1 cellular context compared by ENCODE assay signal in genomic region chr17:81672954-81673353, GRCh38.
TF ChIP-seq lines count a peak whose summit lies in the region.

No MANE protein-coding gene starts in this region.

TF ChIP-seq in H1, 55 proteins besides CTCF, POLR2A, EP300 and RAD21:
- TF ChIP-seq SP4 (IDR thresholded peaks at IDR 0.05; ENCODE audit: low read length) = no peak
- TF ChIP-seq ATF2 (IDR thresholded peaks at IDR 0.05; ENCODE audit: low read length) = no peak
- TF ChIP-seq, protein P1, sequence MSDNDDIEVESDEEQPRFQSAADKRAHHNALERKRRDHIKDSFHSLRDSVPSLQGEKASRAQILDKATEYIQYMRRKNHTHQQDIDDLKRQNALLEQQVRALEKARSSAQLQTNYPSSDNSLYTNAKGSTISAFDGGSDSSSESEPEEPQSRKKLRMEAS (IDR thresholded peaks at IDR 0.05) = no peak
- no peak for TF ChIP-seq BACH1 (IDR thresholded peaks at IDR 0.05; ENCODE audit: low read length)
- no peak for TF ChIP-seq SP2 (IDR thresholded peaks at IDR 0.05; ENCODE audit: low read length)
- TF ChIP-seq, protein P2, sequence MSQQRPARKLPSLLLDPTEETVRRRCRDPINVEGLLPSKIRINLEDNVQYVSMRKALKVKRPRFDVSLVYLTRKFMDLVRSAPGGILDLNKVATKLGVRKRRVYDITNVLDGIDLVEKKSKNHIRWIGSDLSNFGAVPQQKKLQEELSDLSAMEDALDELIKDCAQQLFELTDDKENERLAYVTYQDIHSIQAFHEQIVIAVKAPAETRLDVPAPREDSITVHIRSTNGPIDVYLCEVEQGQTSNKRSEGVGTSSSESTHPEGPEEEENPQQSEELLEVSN (IDR thresholded peaks at IDR 0.05) = no peak
- TF ChIP-seq FOSL1 (IDR thresholded peaks at IDR 0.05; ENCODE audit: insufficient read depth, low read depth, low read length) = no peak
